ENCODE assay signal across 24 cellular contexts in the genomic region with DNA sequence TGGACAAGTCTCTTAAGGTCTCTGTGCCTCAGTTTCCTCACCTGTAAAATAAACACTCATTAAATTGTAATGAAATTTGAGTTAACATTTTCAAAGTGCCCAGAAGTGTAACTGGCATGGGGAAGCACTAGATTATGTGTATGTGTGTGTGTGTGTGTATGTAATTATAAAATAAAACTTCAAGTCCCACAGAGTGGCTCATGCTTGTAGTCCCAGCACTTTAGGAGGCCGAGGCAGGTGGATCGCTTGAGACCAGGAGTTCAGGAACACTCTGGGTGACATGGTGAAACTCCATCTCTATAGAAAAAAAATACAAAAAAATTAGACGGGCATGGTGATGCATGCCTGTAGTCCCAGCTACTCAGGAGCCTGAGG.
"Had no signal": no experiment of that assay in that cellular context is flagged by ENCODE, and none has a peak within 500 bp of the region (broad histone marks: within the 10 kb centered on the region; RNA-seq: fewer than 3 reads in every experiment).

No MANE protein-coding gene starts in this region.

- H3K4me3 Mint-ChIP-seq: stimulated activated effector memory CD8-positive, alpha-beta T cell treated with anti-CD3 and anti-CD28 coated beads, Interleukin-12 subunit alpha, Interleukin-12 subunit beta, amount 100 ng/mL, for 72 hours; stimulated activated memory B cell treated with anti-CD40 and anti-IgM and Interleukin-4, amounts not matched to agents 10 μg/mL and 1 μg/mL and 100 μg/mL, for 72 hours; stimulated activated naive B cell treated with anti-CD40 and anti-IgM and Interleukin-4, amounts not matched to agents 10 μg/mL and 1 μg/mL and 100 μg/mL, for 72 hours; stimulated activated naive CD8-positive, alpha-beta T cell treated with anti-CD3 and anti-CD28 coated beads, Interleukin-15, amount 100 ng/mL, for 72 hours; stimulated activated naive CD8-positive, alpha-beta T cell treated with anti-CD3 and anti-CD28 coated beads, Interleukin-15, Interleukin-2, amounts not matched to agents 100 ng/mL and 50 ng/mL, for 24 hours; type B pancreatic cell had no signal

- DNase-seq: stimulated activated CD4-positive, alpha-beta T cell treated with anti-CD3 and anti-CD28 coated beads, Interleukin-2, amount 100 ng/mL, for 48 hours; stimulated activated CD4-positive, alpha-beta T cell treated with anti-CD3 and anti-CD28 coated beads, Interleukin-4, amount 100 ng/mL, for 1 hour; stimulated activated CD4-positive, alpha-beta T cell treated with anti-CD3 and anti-CD28 coated beads, Interleukin-4, amount 100 ng/mL, for 24 hours; stimulated activated CD4-positive, alpha-beta T cell treated with anti-CD3 and anti-CD28 coated beads, Interleukin-4, amount 100 ng/mL, for 4 hours; stimulated activated CD8-positive, alpha-beta memory T cell treated with anti-CD3 and anti-CD28 coated beads, Interleukin-4, amount 100 ng/mL, for 48 hours; stimulated activated naive B cell treated with anti-CD40 and anti-IgM and Interleukin-4, amounts not matched to agents 10 μg/mL and 1 μg/mL and 100 μg/mL, for 72 hours; stimulated activated naive CD4-positive, alpha-beta T cell; stimulated activated naive CD4-positive, alpha-beta T cell treated with Interleukin-2 at 50 U/mL for 16 hours; stimulated activated naive CD8-positive, alpha-beta T cell treated with anti-CD3 and anti-CD28 coated beads, Interleukin-15, amount 100 ng/mL, for 72 hours; stimulated activated naive CD8-positive, alpha-beta T cell treated with anti-CD3 and anti-CD28 coated beads, Interleukin-15, Interleukin-2, amounts not matched to agents 100 U/mL and 50 U/mL, for 24 hours; stomach; substantia nigra; testis; thyroid gland; tibial artery; transverse colon; trophoblast cell; upper lobe of left lung; upper lobe of right lung; uterus had no signal

- H3K4me1 Mint-ChIP-seq: stimulated activated effector memory CD8-positive, alpha-beta T cell treated with anti-CD3 and anti-CD28 coated beads, Interleukin-12 subunit alpha, Interleukin-12 subunit beta, amount 100 ng/mL, for 72 hours; stimulated activated memory B cell treated with anti-CD40 and anti-IgM and Interleukin-4, amounts not matched to agents 10 μg/mL and 1 μg/mL and 100 μg/mL, for 72 hours; stimulated activated naive B cell treated with anti-CD40 and anti-IgM and Interleukin-4, amounts not matched to agents 10 μg/mL and 1 μg/mL and 100 μg/mL, for 72 hours; stimulated activated naive CD8-positive, alpha-beta T cell treated with anti-CD3 and anti-CD28 coated beads, Interleukin-15, amount 100 ng/mL, for 72 hours had no signal

- H3K36me3 Mint-ChIP-seq: stimulated activated effector memory CD8-positive, alpha-beta T cell treated with anti-CD3 and anti-CD28 coated beads, Interleukin-12 subunit alpha, Interleukin-12 subunit beta, amount 100 ng/mL, for 72 hours; stimulated activated memory B cell treated with anti-CD40 and anti-IgM and Interleukin-4, amounts not matched to agents 10 μg/mL and 1 μg/mL and 100 μg/mL, for 72 hours; stimulated activated naive B cell treated with anti-CD40 and anti-IgM and Interleukin-4, amounts not matched to agents 10 μg/mL and 1 μg/mL and 100 μg/mL, for 72 hours; type B pancreatic cell had no signal

- H3K9me3 Mint-ChIP-seq: stimulated activated effector memory CD8-positive, alpha-beta T cell treated with anti-CD3 and anti-CD28 coated beads, Interleukin-12 subunit alpha, Interleukin-12 subunit beta, amount 100 ng/mL, for 72 hours; stimulated activated memory B cell treated with anti-CD40 and anti-IgM and Interleukin-4, amounts not matched to agents 10 μg/mL and 1 μg/mL and 100 μg/mL, for 72 hours; stimulated activated naive B cell treated with anti-CD40 and anti-IgM and Interleukin-4, amounts not matched to agents 10 μg/mL and 1 μg/mL and 100 μg/mL, for 72 hours; stimulated activated naive CD8-positive, alpha-beta T cell treated with anti-CD3 and anti-CD28 coated beads, Interleukin-15, amount 100 ng/mL, for 72 hours; stimulated activated naive CD8-positive, alpha-beta T cell treated with anti-CD3 and anti-CD28 coated beads, Interleukin-15, Interleukin-2, amounts not matched to agents 100 ng/mL and 50 ng/mL, for 24 hours; type B pancreatic cell had no signal

- H3K27me3 Mint-ChIP-seq: stimulated activated memory B cell treated with anti-CD40 and anti-IgM and Interleukin-4, amounts not matched to agents 10 μg/mL and 1 μg/mL and 100 μg/mL, for 72 hours; stimulated activated naive B cell treated with anti-CD40 and anti-IgM and Interleukin-4, amounts not matched to agents 10 μg/mL and 1 μg/mL and 100 μg/mL, for 72 hours; stimulated activated naive CD8-positive, alpha-beta T cell treated with anti-CD3 and anti-CD28 coated beads, Interleukin-15, amount 100 ng/mL, for 72 hours; type B pancreatic cell had no signal

- ATAC-seq: stimulated activated memory B cell treated with anti-CD40 and anti-IgM and Interleukin-4, amounts not matched to agents 10 μg/mL and 1 μg/mL and 100 μg/mL, for 72 hours; stimulated activated naive B cell treated with anti-CD40 and anti-IgM and Interleukin-4, amounts not matched to agents 10 μg/mL and 1 μg/mL and 100 μg/mL, for 72 hours; stimulated activated naive CD8-positive, alpha-beta T cell treated with anti-CD3 and anti-CD28 coated beads, Interleukin-15, Interleukin-2, amounts not matched to agents 100 U/mL and 50 U/mL, for 24 hours; upper lobe of right lung had no signal

- H3K27ac Mint-ChIP-seq: stimulated activated effector memory CD8-positive, alpha-beta T cell treated with anti-CD3 and anti-CD28 coated beads, Interleukin-12 subunit alpha, Interleukin-12 subunit beta, amount 100 ng/mL, for 72 hours; stimulated activated memory B cell treated with anti-CD40 and anti-IgM and Interleukin-4, amounts not matched to agents 10 μg/mL and 1 μg/mL and 100 μg/mL, for 72 hours; stimulated activated naive B cell treated with anti-CD40 and anti-IgM and Interleukin-4, amounts not matched to agents 10 μg/mL and 1 μg/mL and 100 μg/mL, for 72 hours; stimulated activated naive CD8-positive, alpha-beta T cell treated with anti-CD3 and anti-CD28 coated beads, Interleukin-15, amount 100 ng/mL, for 72 hours; stimulated activated naive CD8-positive, alpha-beta T cell treated with anti-CD3 and anti-CD28 coated beads, Interleukin-15, Interleukin-2, amounts not matched to agents 100 ng/mL and 50 ng/mL, for 24 hours; type B pancreatic cell had no signal
